Comparison of ENCODE assay signal across 8 cellular contexts in the genomic region with DNA sequence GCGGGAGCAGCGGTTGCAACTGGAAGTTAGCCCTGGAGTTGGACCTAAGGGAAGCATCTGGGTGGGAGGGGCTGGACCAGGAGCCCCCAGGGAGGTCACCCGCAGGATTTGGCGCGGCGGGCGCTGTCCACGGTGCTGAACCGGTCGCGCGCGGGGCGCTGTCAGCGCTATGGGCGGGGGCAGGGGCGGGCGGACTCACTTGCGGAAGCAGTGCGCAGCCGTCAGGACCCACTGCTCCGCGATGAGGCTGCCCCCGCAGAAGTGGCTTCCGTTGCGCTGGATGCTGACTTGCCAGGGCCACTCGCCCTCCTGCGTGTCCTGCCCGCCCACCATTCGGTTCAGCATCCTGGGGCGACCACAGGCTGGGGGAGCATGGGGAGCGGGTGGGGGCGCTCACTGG. TPM values are rescaled to one million over a fixed set of nuclear protein-coding genes. Genes with fewer than 3 reads are reported as not detected.
DNase-seq lines count a peak whose midpoint lies in the region; ATAC-seq and TF ChIP-seq lines count a peak whose summit lies in the region.

No MANE protein-coding gene starts in this region.

- CTCF ChIA-PET in activated CD8-positive, alpha-beta T cell treated with anti-CD3 and anti-CD28 coated beads for 36 hours (lab: Charles Lee): no interaction called here

- no peaks in the 10 kb centered on the region for H3K9me3 Mint-ChIP-seq in activated CD8-positive, alpha-beta T cell treated with anti-CD3 and anti-CD28 coated beads for 36 hours
- no peaks in the 10 kb centered on the region for H3K9me3 Mint-ChIP-seq in naive thymus-derived CD8-positive, alpha-beta T cell

- TF ChIP-seq CTCF in activated CD8-positive, alpha-beta T cell treated with anti-CD3 and anti-CD28 coated beads for 36 hours (IDR thresholded peaks at IDR 0.05): no peak

- H3K4me1 Mint-ChIP-seq in activated CD8-positive, alpha-beta T cell treated with anti-CD3 and anti-CD28 coated beads for 36 hours (ENCODE audit: low read depth): peaks cover 5% of the 10 kb centered on the region
- H3K4me1 Mint-ChIP-seq in naive thymus-derived CD8-positive, alpha-beta T cell: peaks cover 4 to 18% (median 12%) of the 10 kb centered on the region in 4 donors

- H3K27me3 Mint-ChIP-seq in activated CD8-positive, alpha-beta T cell treated with anti-CD3 and anti-CD28 coated beads for 36 hours: no peaks in the 10 kb centered on the region
- peaks cover 0 to 5% (median 0%) of the 10 kb centered on the region in 5 donors for H3K27me3 Mint-ChIP-seq in naive thymus-derived CD8-positive, alpha-beta T cell

- POLR2A ChIA-PET in activated CD8-positive, alpha-beta T cell treated with anti-CD3 and anti-CD28 coated beads for 36 hours (lab: Charles Lee): interaction anchor here (0.7 kb wide), 1 partner anchor 15 kb away, joined by 3 read pairs; no protein-coding TSS in a partner anchor
- POLR2A ChIA-PET in naive thymus-derived CD8-positive, alpha-beta T cell (lab: Charles Lee): no interaction called here

- intact Hi-C loops in activated CD8-positive, alpha-beta T cell treated with anti-CD3 and anti-CD28 coated beads for 36 hours (cut with micrococcal nuclease): no loop called here

- peak; percentile 98 for ATAC-seq in activated CD8-positive, alpha-beta T cell treated with anti-CD3 and anti-CD28 coated beads for 36 hours
- ATAC-seq in naive thymus-derived CD8-positive, alpha-beta T cell: peak; percentile 98
- ATAC-seq in stimulated activated naive CD8-positive, alpha-beta T cell treated with anti-CD3 and anti-CD28 coated beads, Interleukin-15, Interleukin-2, amounts not matched to agents 100 U/mL and 50 U/mL, for 24 hours: peak; percentile 74

- in situ Hi-C loops in ACHN (cut with HindIII; ENCODE audit: low pct_ligation_motif_present, low pct_unique_long_range_greater_than_20kb, low sequenced_read_pairs): no loop called here

- peak overlapping the region; percentile 41 for H3K4me3 ChIP-seq in Jurkat, Clone E6-1 (ENCODE audit: low read length)

- H3K36me3 Mint-ChIP-seq in activated CD8-positive, alpha-beta T cell treated with anti-CD3 and anti-CD28 coated beads for 36 hours (ENCODE audit: low read depth): no peaks in the 10 kb centered on the region
- no peaks in the 10 kb centered on the region for H3K36me3 Mint-ChIP-seq in naive thymus-derived CD8-positive, alpha-beta T cell

- H3K4me3 Mint-ChIP-seq in activated CD8-positive, alpha-beta T cell treated with anti-CD3 and anti-CD28 coated beads for 36 hours: no peak overlapping the region
- H3K4me3 Mint-ChIP-seq in naive thymus-derived CD8-positive, alpha-beta T cell: peak overlapping the region in 4 of 10 donors; percentile 27 to 54 (median 42)

- no peak overlapping the region for H3K27ac Mint-ChIP-seq in activated CD8-positive, alpha-beta T cell treated with anti-CD3 and anti-CD28 coated beads for 36 hours
- peak overlapping the region in 1 of 10 donors; percentile 40 for H3K27ac Mint-ChIP-seq in naive thymus-derived CD8-positive, alpha-beta T cell

- DNase-seq in ACHN (peak; percentile 77), epidermal melanocyte (ENCODE audit: insufficient read length, low spot score) (peak; percentile 68), cerebellar cortex (ENCODE audit: low spot score) (no peak), NCI-H1417 (lab: John Stamatoyannopoulos, UW) (no peak)
- DNase-seq in Jurkat, Clone E6-1 (ENCODE audit: low read depth, low spot score): peak; percentile 72
- peak; percentile 92 for DNase-seq in activated CD8-positive, alpha-beta T cell treated with anti-CD3 and anti-CD28 coated beads for 36 hours
- DNase-seq in naive thymus-derived CD8-positive, alpha-beta T cell: peak; percentile 77 to 93 (median 84)
- DNase-seq in stimulated activated naive CD8-positive, alpha-beta T cell treated with anti-CD3 and anti-CD28 coated beads, Interleukin-15, Interleukin-2, amounts not matched to agents 100 U/mL and 50 U/mL, for 24 hours: peak; percentile 84

RNA-seq across cellular contexts. Expression of a gene that starts 4.5 kb away (rescaled TPM):
- polyA plus RNA-seq in Jurkat, Clone E6-1 (2012; ENCODE audit: insufficient read depth, insufficient read length): 0.91 TPM
- 1 to 10 TPM; 1.2 to 1.4 TPM for total RNA-seq in activated CD8-positive, alpha-beta T cell treated with anti-CD3 and anti-CD28 coated beads for 36 hours
- total RNA-seq in naive thymus-derived CD8-positive, alpha-beta T cell: 1 to 10 TPM in 1 of 2 experiments, under 1 TPM in 1; 0.81 to 1.2 TPM
- polyA plus RNA-seq in naive thymus-derived CD8-positive, alpha-beta T cell: under 1 TPM in 1 of 3 donors, not detected in 2; 0.06 TPM

RNA-seq across cellular contexts. Expression of a gene that starts 33.2 kb away (rescaled TPM):
- polyA plus RNA-seq in Jurkat, Clone E6-1 (2012; ENCODE audit: insufficient read depth, insufficient read length): 39.3 TPM
- total RNA-seq in activated CD8-positive, alpha-beta T cell treated with anti-CD3 and anti-CD28 coated beads for 36 hours: 10 to 100 TPM; 26.0 to 27.3 TPM
- 10 to 100 TPM; 24.3 to 25.5 TPM for total RNA-seq in naive thymus-derived CD8-positive, alpha-beta T cell
- polyA plus RNA-seq in naive thymus-derived CD8-positive, alpha-beta T cell: 10 to 100 TPM; 10.8 to 18.4 (median 12.9) TPM

RNA-seq across cellular contexts. Expression of a gene that starts 36.9 kb away (rescaled TPM):
- 481 TPM for polyA plus RNA-seq in Jurkat, Clone E6-1 (2012; ENCODE audit: insufficient read depth, insufficient read length)
- 100 to 1,000 TPM; 518 to 561 TPM for total RNA-seq in activated CD8-positive, alpha-beta T cell treated with anti-CD3 and anti-CD28 coated beads for 36 hours
- total RNA-seq in naive thymus-derived CD8-positive, alpha-beta T cell: 100 to 1,000 TPM; 927 to 965 TPM
- 100 to 1,000 TPM in 1 of 3 donors, 10 to 100 TPM in 2; 25.5 to 110 (median 62.4) TPM for polyA plus RNA-seq in naive thymus-derived CD8-positive, alpha-beta T cell

Comparison
In these comparisons a context has a peak if more than half of its experiments do, and no peak if none do; other contexts are left out.
1. DNase-seq: peak in ACHN (single experiment), Jurkat, Clone E6-1 (single experiment), activated CD8-positive, alpha-beta T cell treated with anti-CD3 and anti-CD28 coated beads for 36 hours (single experiment), epidermal melanocyte (single experiment), naive thymus-derived CD8-positive, alpha-beta T cell (10 of 10) and stimulated activated naive CD8-positive, alpha-beta T cell treated with anti-CD3 and anti-CD28 coated beads, Interleukin-15, Interleukin-2, amounts not matched to agents 100 U/mL and 50 U/mL, for 24 hours (single experiment); none in cerebellar cortex (single experiment) and NCI-H1417 (0 of 3).
2. Peak in every context shown above with its lines, with median percentiles within 50 percentile points of each other: ATAC-seq.